Comparison of ENCODE assay signal across 24 cellular contexts in the genomic region with DNA sequence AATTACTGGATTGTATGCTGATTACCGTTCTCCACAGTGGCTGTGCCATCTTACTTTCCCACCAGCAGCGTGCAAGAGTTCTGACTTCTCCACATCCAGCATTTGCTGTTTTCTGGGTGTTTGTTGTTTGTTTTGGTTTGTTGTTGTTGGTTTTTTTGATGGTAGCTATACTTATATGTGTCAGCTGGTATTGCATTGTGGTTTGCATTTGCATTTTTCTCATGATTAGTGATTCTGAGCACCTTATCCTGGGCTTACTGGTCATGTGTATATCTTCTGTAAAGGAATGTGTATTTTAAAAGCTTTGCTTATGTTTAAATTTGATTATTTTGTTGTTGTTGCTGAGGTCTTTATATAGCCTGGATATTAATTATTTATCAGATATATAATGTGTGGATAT.
DNase-seq lines count a peak whose midpoint lies in the region; ATAC-seq, FAIRE-seq and TF ChIP-seq lines count a peak whose summit lies in the region.
"Had no signal": no experiment of that assay in that cellular context is flagged by ENCODE, and none has a peak within 500 bp of the region (broad histone marks: within the 10 kb centered on the region; RNA-seq: fewer than 3 reads in every experiment).

No MANE protein-coding gene starts in this region.

- POLR2A ChIA-PET in A549 (lab: Yijun Ruan, JAX), result no interaction called here

- intact Hi-C loops in left lung (cut with DNase I), result no loop called here

- H3K27ac ChIP-seq in A549 (no peak overlapping the region), left lung (no peak overlapping the region)
- H3K27ac ChIP-seq: 22Rv1; BLaER1 treated with 17β-estradiol and CSF1 and Interleukin-3, amounts not matched to agents 10 nM and 100 nM; GM23248 had no signal

- no peaks in the 10 kb centered on the region for H3K9me3 ChIP-seq in A549
- no peaks in the 10 kb centered on the region for H3K9me3 ChIP-seq in left lung
- H3K9me3 ChIP-seq: BE2C; BLaER1 treated with 17β-estradiol and CSF1 and Interleukin-3, amounts not matched to agents 10 nM and 100 nM had no signal

- H3K4me1 ChIP-seq in A549, result no peaks in the 10 kb centered on the region
- no peaks in the 10 kb centered on the region for H3K4me1 ChIP-seq in left lung
- H3K4me1 ChIP-seq: BE2C; BLaER1 treated with 17β-estradiol and CSF1 and Interleukin-3, amounts not matched to agents 10 nM and 100 nM had no signal

- ATAC-seq in A549, result no peak
- ATAC-seq in GM18520 (IDR thresholded peaks at IDR 0.05; ENCODE audit: unreplicated experiment), result peak; percentile 57
- peak; percentile 43 for ATAC-seq in GM19351 (IDR thresholded peaks at IDR 0.05; ENCODE audit: unreplicated experiment)
- ATAC-seq in HG03354 (IDR thresholded peaks at IDR 0.05; ENCODE audit: poor library complexity, severe bottlenecking, unreplicated experiment), result peak; percentile 69
- ATAC-seq in HG02623 (IDR thresholded peaks at IDR 0.05; ENCODE audit: unreplicated experiment), result no peak
- ATAC-seq in left lung, result no peak

- H3K4me3 ChIP-seq in A549, result no peak overlapping the region
- H3K4me3 ChIP-seq in left lung, result no peak overlapping the region
- H3K4me3 ChIP-seq: BLaER1 treated with 17β-estradiol and CSF1 and Interleukin-3, amounts not matched to agents 10 nM and 100 nM; GM23248 had no signal

- TF ChIP-seq CTCF in A549 (IDR thresholded peaks at IDR 0.05), result no peak
- TF ChIP-seq CTCF in GM20000 (IDR thresholded peaks at IDR 0.05; ENCODE audit: extremely low read depth, missing control alignments), result no peak
- TF ChIP-seq CTCF in left lung (IDR thresholded peaks at IDR 0.05), result no peak

- DNase-seq in A549 (ENCODE audit: low read depth in 1 of 2, low spot score in 1 of 2) (no peak), GM20000 (ENCODE audit: low spot score) (no peak), NCI-H2029 treated with DMSO at 0.1 percent for 48 hours (lab: John Stamatoyannopoulos, UW) (no peak), left lung (no peak)
- DNase-seq: ACHN; AML-193; BE2C; Calu3; CD4-positive, alpha-beta memory T cell; COR-L47; DMS53; DMS79 treated with DMSO at 0.1 percent for 48 hours; GF-D8; GM23248; H7; HCEC 1CT had no signal

- no peaks in the 10 kb centered on the region for H3K27me3 ChIP-seq in left lung
- H3K27me3 ChIP-seq: BE2C; BLaER1 treated with 17β-estradiol and CSF1 and Interleukin-3, amounts not matched to agents 10 nM and 100 nM had no signal

- FAIRE-seq in A549 (lab: Jason Lieb, UNC), result no peak
- FAIRE-seq: GM12892, H1 had no signal

- no peaks in the 10 kb centered on the region for H3K36me3 ChIP-seq in left lung
- H3K36me3 ChIP-seq: BE2C; BLaER1 treated with 17β-estradiol and CSF1 and Interleukin-3, amounts not matched to agents 10 nM and 100 nM had no signal

- 84% methylated on average over 2 of the region's 2 CpGs for WGBS in A549 (ENCODE audit: missing lambda C conversion rate)

- peak overlapping the region; percentile 23; the same call in 1 of the 3 replicates for H3K4me2 ChIP-seq in A549
- H3K4me2 ChIP-seq: BLaER1 treated with 17β-estradiol and CSF1 and Interleukin-3, amounts not matched to agents 10 nM and 100 nM had no signal

- no peak for TF ChIP-seq EP300 in A549 (IDR thresholded peaks at IDR 0.05)

- CTCF ChIA-PET in A549 (lab: Yijun Ruan, JAX), result no interaction called here

- no peak for TF ChIP-seq RAD21 in A549 (conservative IDR thresholded peaks at IDR 0.05 in 1 of 2, IDR thresholded peaks at IDR 0.05 in 1 of 2)

- TF ChIP-seq POLR2A in A549 (IDR thresholded peaks at IDR 0.05; ENCODE audit: low read length), result no peak

TF ChIP-seq in A549, 52 proteins besides CTCF, POLR2A, EP300 and RAD21:
- TF ChIP-seq HOXA7 (CRISPR knock-in tag; IDR thresholded peaks at IDR 0.05), result no peak
- no peak for TF ChIP-seq HDAC2 (IDR thresholded peaks at IDR 0.05)
- TF ChIP-seq, protein P1, sequence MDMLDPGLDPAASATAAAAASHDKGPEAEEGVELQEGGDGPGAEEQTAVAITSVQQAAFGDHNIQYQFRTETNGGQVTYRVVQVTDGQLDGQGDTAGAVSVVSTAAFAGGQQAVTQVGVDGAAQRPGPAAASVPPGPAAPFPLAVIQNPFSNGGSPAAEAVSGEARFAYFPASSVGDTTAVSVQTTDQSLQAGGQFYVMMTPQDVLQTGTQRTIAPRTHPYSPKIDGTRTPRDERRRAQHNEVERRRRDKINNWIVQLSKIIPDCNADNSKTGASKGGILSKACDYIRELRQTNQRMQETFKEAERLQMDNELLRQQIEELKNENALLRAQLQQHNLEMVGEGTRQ (IDR thresholded peaks at IDR 0.05), result no peak
- TF ChIP-seq KDM1A (IDR thresholded peaks at IDR 0.05; ENCODE audit: low read depth), result no peak
- TF ChIP-seq, protein P2, sequence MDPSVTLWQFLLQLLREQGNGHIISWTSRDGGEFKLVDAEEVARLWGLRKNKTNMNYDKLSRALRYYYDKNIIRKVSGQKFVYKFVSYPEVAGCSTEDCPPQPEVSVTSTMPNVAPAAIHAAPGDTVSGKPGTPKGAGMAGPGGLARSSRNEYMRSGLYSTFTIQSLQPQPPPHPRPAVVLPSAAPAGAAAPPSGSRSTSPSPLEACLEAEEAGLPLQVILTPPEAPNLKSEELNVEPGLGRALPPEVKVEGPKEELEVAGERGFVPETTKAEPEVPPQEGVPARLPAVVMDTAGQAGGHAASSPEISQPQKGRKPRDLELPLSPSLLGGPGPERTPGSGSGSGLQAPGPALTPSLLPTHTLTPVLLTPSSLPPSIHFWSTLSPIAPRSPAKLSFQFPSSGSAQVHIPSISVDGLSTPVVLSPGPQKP (IDR thresholded peaks at IDR 0.05; ENCODE audit: low read depth, low read length), result no peak
- TF ChIP-seq GATA3 (IDR thresholded peaks at IDR 0.05; ENCODE audit: borderline replicate concordance), result no peak
- TF ChIP-seq, protein P3, sequence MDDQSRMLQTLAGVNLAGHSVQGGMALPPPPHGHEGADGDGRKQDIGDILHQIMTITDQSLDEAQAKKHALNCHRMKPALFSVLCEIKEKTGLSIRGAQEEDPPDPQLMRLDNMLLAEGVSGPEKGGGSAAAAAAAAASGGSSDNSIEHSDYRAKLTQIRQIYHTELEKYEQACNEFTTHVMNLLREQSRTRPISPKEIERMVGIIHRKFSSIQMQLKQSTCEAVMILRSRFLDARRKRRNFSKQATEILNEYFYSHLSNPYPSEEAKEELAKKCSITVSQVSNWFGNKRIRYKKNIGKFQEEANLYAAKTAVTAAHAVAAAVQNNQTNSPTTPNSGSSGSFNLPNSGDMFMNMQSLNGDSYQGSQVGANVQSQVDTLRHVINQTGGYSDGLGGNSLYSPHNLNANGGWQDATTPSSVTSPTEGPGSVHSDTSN (IDR thresholded peaks at IDR 0.05), result no peak
- TF ChIP-seq HEYL (CRISPR knock-in tag; IDR thresholded peaks at IDR 0.05), result no peak
- no peak for TF ChIP-seq PHF8 (IDR thresholded peaks at IDR 0.05; ENCODE audit: borderline replicate concordance, low read depth)
- TF ChIP-seq RCOR1 (IDR thresholded peaks at IDR 0.05; ENCODE audit: low read depth, low read length), result no peak
- TF ChIP-seq CBX2 (IDR thresholded peaks at IDR 0.05; ENCODE audit: borderline replicate concordance, low read depth), result no peak
- TF ChIP-seq CHD2 (IDR thresholded peaks at IDR 0.05; ENCODE audit: low read length, partially characterized antibody), result no peak
- TF ChIP-seq, protein P4, sequence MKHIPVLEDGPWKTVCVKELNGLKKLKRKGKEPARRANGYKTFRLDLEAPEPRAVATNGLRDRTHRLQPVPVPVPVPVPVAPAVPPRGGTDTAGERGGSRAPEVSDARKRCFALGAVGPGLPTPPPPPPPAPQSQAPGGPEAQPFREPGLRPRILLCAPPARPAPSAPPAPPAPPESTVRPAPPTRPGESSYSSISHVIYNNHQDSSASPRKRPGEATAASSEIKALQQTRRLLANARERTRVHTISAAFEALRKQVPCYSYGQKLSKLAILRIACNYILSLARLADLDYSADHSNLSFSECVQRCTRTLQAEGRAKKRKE (CRISPR knock-in tag; IDR thresholded peaks at IDR 0.05; ENCODE audit: low read depth), result no peak
- TF ChIP-seq SREBF2 (IDR thresholded peaks at IDR 0.05), result no peak
- TF ChIP-seq EHF (CRISPR knock-in tag; IDR thresholded peaks at IDR 0.05), result no peak

Comparison
In these comparisons a context has a peak if more than half of its experiments do, and no peak if none do; other contexts are left out.
1. ATAC-seq: peak in GM18520 (single experiment), GM19351 (single experiment) and HG03354 (single experiment); none in A549 (0 of 2), HG02623 (single experiment) and left lung (single experiment).